ENCODE assay signal across 9 cellular contexts in genomic region chr1:14946567-14947285, GRCh38.
DNase-seq lines count a peak whose midpoint lies in the region; ATAC-seq, FAIRE-seq and TF ChIP-seq lines count a peak whose summit lies in the region.
"Had no signal": no experiment of that assay in that cellular context is flagged by ENCODE, and none has a peak within 500 bp of the region (broad histone marks: within the 10 kb centered on the region; RNA-seq: fewer than 3 reads in every experiment).

No MANE protein-coding gene starts in this region.

- H3K4me3 ChIP-seq in fibroblast of mammary gland (ENCODE audit: control insufficient read depth, low read depth, low read length): no peak overlapping the region
- H3K4me3 ChIP-seq in neuronal stem cell (ENCODE audit: low read length in 2 of 2): no peak overlapping the region
- no peak overlapping the region for H3K4me3 ChIP-seq in OCI-LY7 (ENCODE audit: low read depth, low read length, poor library complexity, severe bottlenecking)

- peak; percentile 14 for ATAC-seq in SK-N-SH treated with all-trans-retinoic acid at 6 μM for 48 hours
- ATAC-seq in HG03432 (IDR thresholded peaks at IDR 0.05; ENCODE audit: unreplicated experiment): no peak

- H3K18ac ChIP-seq in neuronal stem cell (ENCODE audit: low read length): peak overlapping the region; percentile 11

- CTCF ChIA-PET in OCI-LY7 (lab: Charles Lee; ENCODE audit: unreplicated experiment): no interaction called here

- H2AFZ ChIP-seq in neuronal stem cell (ENCODE audit: low read length): no peak overlapping the region
- H2AFZ ChIP-seq in OCI-LY7 (ENCODE audit: low read length): no peak overlapping the region

- H4K91ac ChIP-seq in neuronal stem cell (ENCODE audit: low read depth, low read length, poor library complexity): no peak overlapping the region

- H3K4me1 ChIP-seq in neuronal stem cell (ENCODE audit: control insufficient read depth in 2 of 2, insufficient read depth in 1 of 2, low read depth in 1 of 2, low read length in 2 of 2) (peaks cover 35 to 51% of the 10 kb centered on the region in 2 donors), OCI-LY7 (ENCODE audit: insufficient read depth, low read length, poor library complexity, severe bottlenecking) (no peaks in the 10 kb centered on the region)

- H3K36me3 ChIP-seq in neuronal stem cell (replicated peaks in 1 of 2; ENCODE audit: control insufficient read depth in 2 of 2, insufficient read depth in 2 of 2, low read length in 2 of 2) (peaks cover 0 to 2% of the 10 kb centered on the region in 2 donors), OCI-LY7 (ENCODE audit: insufficient read depth, low read length) (no peaks in the 10 kb centered on the region)

- no TSS peak for BruUV-seq in OCI-LY7 (replicated peaks; lab: Mats Ljungman, UMichigan)

- H3K9me3 ChIP-seq in neuronal stem cell (replicated peaks in 1 of 2; ENCODE audit: control insufficient read depth in 2 of 2, insufficient read depth in 1 of 2, low read depth in 1 of 2, low read length in 2 of 2) (no peaks in the 10 kb centered on the region), OCI-LY7 (ENCODE audit: low read length) (no peaks in the 10 kb centered on the region)

- intact Hi-C loops in OCI-LY7 (cut with micrococcal nuclease; ENCODE audit: unreplicated experiment): no loop called here

- H3K23ac ChIP-seq in neuronal stem cell (ENCODE audit: low read depth, low read length, poor library complexity): no peak overlapping the region

- H3K9ac ChIP-seq in neuronal stem cell (ENCODE audit: low read depth, low read length, poor library complexity): no peak overlapping the region

- H4K8ac ChIP-seq in neuronal stem cell (ENCODE audit: low read depth, low read length): no peak overlapping the region

- H2AK5ac ChIP-seq in neuronal stem cell (ENCODE audit: low read depth, low read length): peak overlapping the region; percentile 36

- POLR2A ChIA-PET in OCI-LY7 (lab: Charles Lee): no interaction called here

- no peak overlapping the region for H2BK5ac ChIP-seq in neuronal stem cell (ENCODE audit: low read length)

- H3K4me2 ChIP-seq in neuronal stem cell (ENCODE audit: insufficient read depth, low read length, poor library complexity, severe bottlenecking) (no peak overlapping the region), OCI-LY7 (ENCODE audit: low read length) (no peak overlapping the region)

- no peaks in the 10 kb centered on the region for H3K79me2 ChIP-seq in OCI-LY7 (ENCODE audit: insufficient read depth, low read depth, low read length)

- DNase-seq in AG08396 (ENCODE audit: low spot score) (peak; percentile 41), fibroblast of mammary gland (ENCODE audit: low read depth) (peak; percentile 49), neuronal stem cell (ENCODE audit: low spot score) (no peak), OCI-LY7 (ENCODE audit: low spot score) (no peak), D721Med (ENCODE audit: insufficient read length, low spot score) (no peak), mesenteric fat pad (ENCODE audit: low spot score) (no peak)
- DNase-seq: activated CD4-positive, alpha-beta T cell treated with anti-CD3 and anti-CD28 coated beads, Interleukin-2, amount 10 ng/mL, durations not matched to agents 7 days and 5 days had no signal

- H3K14ac ChIP-seq in neuronal stem cell (ENCODE audit: low read length): no peak overlapping the region

- TF ChIP-seq CTCF in fibroblast of mammary gland (conservative IDR thresholded peaks at IDR 0.05; ENCODE audit: control insufficient read depth, insufficient read depth, low read depth, low read length) (no peak), OCI-LY7 (conservative IDR thresholded peaks at IDR 0.05; ENCODE audit: low read length) (no peak), D721Med (IDR thresholded peaks at IDR 0.05; ENCODE audit: insufficient read depth, missing control alignments) (no peak)

- no peak overlapping the region for H3K4ac ChIP-seq in neuronal stem cell (ENCODE audit: low read length)

- H3K79me1 ChIP-seq in neuronal stem cell (ENCODE audit: low read depth, low read length): peaks cover 7% of the 10 kb centered on the region

- FAIRE-seq in D721Med (lab: Jason Lieb, UNC): no peak

- no peak overlapping the region for H2BK12ac ChIP-seq in neuronal stem cell (ENCODE audit: low read length)

- WGBS in neuronal stem cell (ENCODE audit: extremely low coverage in 2 of 2, insufficient read length in 2 of 2, insufficient replicate concordance in 1 of 2), 2 donors: no CpG with 5 or more reads among the region's 19 CpGs

- H2BK15ac ChIP-seq in neuronal stem cell (ENCODE audit: low read length): no peak overlapping the region

- no peaks in the 10 kb centered on the region for H3K27me3 ChIP-seq in neuronal stem cell (ENCODE audit: control insufficient read depth in 3 of 3, insufficient read depth in 3 of 3, low read depth in 1 of 3, low read length in 3 of 3)

- H3K27ac ChIP-seq in neuronal stem cell (replicated peaks; ENCODE audit: low read length): no peak overlapping the region
- no peak overlapping the region for H3K27ac ChIP-seq in OCI-LY7 (ENCODE audit: low read depth, low read length, poor library complexity, severe bottlenecking)

- H2BK120ac ChIP-seq in neuronal stem cell (ENCODE audit: low read depth, low read length): peak overlapping the region; percentile 14

- H3K9me2 ChIP-seq in OCI-LY7 (ENCODE audit: insufficient read depth, low read length): no peaks in the 10 kb centered on the region

- H4K20me1 ChIP-seq in OCI-LY7 (ENCODE audit: insufficient read depth, low read length): no peaks in the 10 kb centered on the region

TF ChIP-seq in SK-N-SH treated with all-trans-retinoic acid at 6 μM for 48 hours, 23 proteins besides CTCF, POLR2A, EP300 and RAD21:
- TF ChIP-seq CSRNP3 (CRISPR knock-in tag; IDR thresholded peaks at IDR 0.05): no peak
- 0 out of 2 replicates have a peak, but pooled peaks have one; percentile 17 for TF ChIP-seq CSDC2 (CRISPR knock-in tag; IDR thresholded peaks at IDR 0.05)
- no peak for TF ChIP-seq OSR1 (CRISPR knock-in tag; IDR thresholded peaks at IDR 0.05)
- TF ChIP-seq ZFP3 (CRISPR knock-in tag; IDR thresholded peaks at IDR 0.05): peak; percentile 78; the same call in 1 of the 2 replicates
- TF ChIP-seq RARB (CRISPR knock-in tag; IDR thresholded peaks at IDR 0.05): no peak
- no peak for TF ChIP-seq PPARA (CRISPR knock-in tag; IDR thresholded peaks at IDR 0.05; ENCODE audit: borderline replicate concordance)
- TF ChIP-seq ISL1 (CRISPR knock-in tag; IDR thresholded peaks at IDR 0.05): no peak
- no peak for TF ChIP-seq TCF4 (CRISPR knock-in tag; IDR thresholded peaks at IDR 0.05; ENCODE audit: borderline replicate concordance)
- TF ChIP-seq POU6F1 (CRISPR knock-in tag; IDR thresholded peaks at IDR 0.05; ENCODE audit: borderline replicate concordance, low read depth): no peak
- no peak for TF ChIP-seq ARNTL (CRISPR knock-in tag; IDR thresholded peaks at IDR 0.05; ENCODE audit: borderline replicate concordance, low read depth)
- TF ChIP-seq ZNF8 (CRISPR knock-in tag; IDR thresholded peaks at IDR 0.05): no peak
- TF ChIP-seq PATZ1 (CRISPR knock-in tag; IDR thresholded peaks at IDR 0.05; ENCODE audit: borderline replicate concordance): no peak
- TF ChIP-seq BACH2 (CRISPR knock-in tag; IDR thresholded peaks at IDR 0.05; ENCODE audit: borderline replicate concordance): no peak

Comparison
In these comparisons a context has a peak if more than half of its experiments do, and no peak if none do; other contexts are left out.
1. DNase-seq: peak in AG08396 (single experiment) and fibroblast of mammary gland (single experiment); none in neuronal stem cell (single experiment), OCI-LY7 (single experiment), D721Med (single experiment) and mesenteric fat pad (single experiment).